In genomic region chr2:10285191-10285577, GRCh38 we compare ENCODE assay signal across 10 cellular contexts. TPM values are rescaled to one million over a fixed set of nuclear protein-coding genes. Genes with fewer than 3 reads are reported as not detected.
DNase-seq lines count a peak whose midpoint lies in the region; ATAC-seq and TF ChIP-seq lines count a peak whose summit lies in the region.
"Had no signal": no experiment of that assay in that cellular context is flagged by ENCODE, and none has a peak within 500 bp of the region (broad histone marks: within the 10 kb centered on the region; RNA-seq: fewer than 3 reads in every experiment).

No MANE protein-coding gene starts in this region.

- no peaks in the 10 kb centered on the region for H3K9me3 Mint-ChIP-seq in activated T-helper 1 cell treated with anti-CD3 and anti-CD28 coated beads, Interleukin-12 subunit alpha, Interleukin-12 subunit beta, Interleukin-2, Interleukin-4 antibody, amounts not matched to agents 30 ng/mL and 10 ng/mL and 1 ng/mL, durations not matched to agents 14 hours and 24 hours and 36 hours

- no peaks in the 10 kb centered on the region for H3K36me3 Mint-ChIP-seq in activated T-helper 1 cell treated with anti-CD3 and anti-CD28 coated beads, Interleukin-12 subunit alpha, Interleukin-12 subunit beta, Interleukin-2, Interleukin-4 antibody, amounts not matched to agents 30 ng/mL and 10 ng/mL and 1 ng/mL, durations not matched to agents 14 hours and 24 hours and 36 hours (ENCODE audit: low read depth)

- H3K9ac ChIP-seq in BLaER1 treated with 17β-estradiol and CSF1 and Interleukin-3, amounts not matched to agents 10 nM and 100 nM: peak overlapping the region in 7 of 11 experiments; percentile 4 to 61 (median 32); a peak in 7 of 22 replicates
- H3K9ac ChIP-seq in HUES64 (ENCODE audit: low read depth, low read length): 0 out of 2 replicates have a peak overlapping the region, but pooled peaks have one; percentile 36

- peaks cover 53 to 91% (median 63%) of the 10 kb centered on the region in 10 experiments for H3K4me1 ChIP-seq in BLaER1 treated with 17β-estradiol and CSF1 and Interleukin-3, amounts not matched to agents 10 nM and 100 nM
- H3K4me1 ChIP-seq in HUES64 (ENCODE audit: insufficient read depth, low read length): peaks cover 11% of the 10 kb centered on the region; the same call in 1 of the 2 replicates
- peaks cover 13% of the 10 kb centered on the region for H3K4me1 ChIP-seq in psoas muscle

- peak overlapping the region; percentile 76 to 95 (median 91) for H3K4me2 ChIP-seq in BLaER1 treated with 17β-estradiol and CSF1 and Interleukin-3, amounts not matched to agents 10 nM and 100 nM

- ATAC-seq in psoas muscle: peak in 1 of 4 donors; percentile 39

- TF ChIP-seq CTCF in dorsolateral prefrontal cortex (IDR thresholded peaks at IDR 0.05 in 54 of 56, conservative IDR thresholded peaks at IDR 0.05 in 2 of 56; ENCODE audit: low read depth in 1 of 56, partially characterized antibody in 56 of 56) (no peak), psoas muscle (IDR thresholded peaks at IDR 0.05) (no peak)

- intact Hi-C loops in dorsolateral prefrontal cortex (cut with DNase I) (loop anchor here (1.0 to 5.0 kb wide), 5 partner anchors 18 to 162 kb away; partner anchors contain the start of genes HPCAL1 (in 1 of the 2) and ODC1 (in 1 of the 2)), psoas muscle (cut with DNase I) (no loop called here)
- intact Hi-C loops in activated T-helper 1 cell treated with anti-CD3 and anti-CD28 coated beads, Interleukin-12 subunit alpha, Interleukin-12 subunit beta, Interleukin-2, Interleukin-4 antibody, amounts not matched to agents 30 ng/mL and 10 ng/mL and 1 ng/mL, durations not matched to agents 14 hours and 24 hours and 36 hours (cut with micrococcal nuclease): no loop called here

- H3K27ac Mint-ChIP-seq in activated T-helper 1 cell treated with anti-CD3 and anti-CD28 coated beads, Interleukin-12 subunit alpha, Interleukin-12 subunit beta, Interleukin-2, Interleukin-4 antibody, amounts not matched to agents 30 ng/mL and 10 ng/mL and 1 ng/mL, durations not matched to agents 14 hours and 24 hours and 36 hours: no peak overlapping the region

- WGBS in HUES64: 70% methylated on average over 5 of the region's 5 CpGs
- 55 to 67% (median 57%) methylated on average over 5 of the region's 5 CpGs for WGBS in psoas muscle, 3 donors

- no peak for DNase-seq in dorsolateral prefrontal cortex
- no peak for DNase-seq in psoas muscle
- DNase-seq in stimulated activated CD4-positive, alpha-beta T cell treated with anti-CD3 and anti-CD28 coated beads, Interleukin-12 subunit alpha, Interleukin-12 subunit beta, amount 100 ng/mL, for 4 hours: no peak
- DNase-seq in activated CD4-positive, CD25-positive, alpha-beta regulatory T cell treated with anti-CD3 and anti-CD28 coated beads, Interleukin-2, amount 50 U/mL, for 72 hours: no peak
- DNase-seq in RKO (ENCODE audit: low spot score): no peak
- DNase-seq in activated T-helper 1 cell treated with anti-CD3 and anti-CD28 coated beads, Interleukin-12 subunit alpha, Interleukin-12 subunit beta, Interleukin-2, Interleukin-4 antibody, amounts not matched to agents 30 ng/mL and 10 ng/mL and 1 ng/mL, durations not matched to agents 14 hours and 24 hours and 36 hours (ENCODE audit: low spot score): no peak
- DNase-seq: activated CD4-positive, alpha-beta T cell treated with anti-CD3 and anti-CD28 coated beads for 4 hours; NCI-H1105 treated with DMSO at 0.1 percent for 48 hours had no signal

- no peaks in the 10 kb centered on the region for H3K27me3 ChIP-seq in BLaER1 treated with 17β-estradiol and CSF1 and Interleukin-3, amounts not matched to agents 10 nM and 100 nM
- H3K27me3 ChIP-seq in HUES64 (ENCODE audit: insufficient read depth, low read length) (no peaks in the 10 kb centered on the region), dorsolateral prefrontal cortex (no peaks in the 10 kb centered on the region), psoas muscle (ENCODE audit: insufficient read depth in 3 of 3, low read length in 2 of 3) (no peaks in the 10 kb centered on the region)

- H3K36me3 ChIP-seq in BLaER1 treated with 17β-estradiol and CSF1 and Interleukin-3, amounts not matched to agents 10 nM and 100 nM: no peaks in the 10 kb centered on the region
- H3K36me3 ChIP-seq in HUES64 (ENCODE audit: insufficient read depth, low read length): no peaks in the 10 kb centered on the region
- no peaks in the 10 kb centered on the region for H3K36me3 ChIP-seq in psoas muscle (ENCODE audit: insufficient read depth in 1 of 2, low read depth in 1 of 2)

- no peak overlapping the region for H3K4me3 Mint-ChIP-seq in activated T-helper 1 cell treated with anti-CD3 and anti-CD28 coated beads, Interleukin-12 subunit alpha, Interleukin-12 subunit beta, Interleukin-2, Interleukin-4 antibody, amounts not matched to agents 30 ng/mL and 10 ng/mL and 1 ng/mL, durations not matched to agents 14 hours and 24 hours and 36 hours

- peak overlapping the region in 10 of 11 experiments; percentile 33 to 73 (median 58); a peak in 15 of 22 replicates for H3K27ac ChIP-seq in BLaER1 treated with 17β-estradiol and CSF1 and Interleukin-3, amounts not matched to agents 10 nM and 100 nM
- H3K27ac ChIP-seq in HUES64 (ENCODE audit: low read depth, low read length) (no peak overlapping the region), dorsolateral prefrontal cortex (peak overlapping the region; percentile 34 to 96 (median 86)), psoas muscle (peak overlapping the region; percentile 27)

- peaks cover 0 to 4% (median 0%) of the 10 kb centered on the region in 11 experiments; a peak in 1 of 22 replicates for H4K20me1 ChIP-seq in BLaER1 treated with 17β-estradiol and CSF1 and Interleukin-3, amounts not matched to agents 10 nM and 100 nM

- peaks cover 7% of the 10 kb centered on the region for H3K4me1 Mint-ChIP-seq in activated T-helper 1 cell treated with anti-CD3 and anti-CD28 coated beads, Interleukin-12 subunit alpha, Interleukin-12 subunit beta, Interleukin-2, Interleukin-4 antibody, amounts not matched to agents 30 ng/mL and 10 ng/mL and 1 ng/mL, durations not matched to agents 14 hours and 24 hours and 36 hours (ENCODE audit: low read depth)

- H3K4me3 ChIP-seq in BLaER1 treated with 17β-estradiol and CSF1 and Interleukin-3, amounts not matched to agents 10 nM and 100 nM: peak overlapping the region in 1 of 10 experiments; percentile 2; a peak in 1 of 20 replicates
- H3K4me3 ChIP-seq in HUES64 (ENCODE audit: low read length): no peak overlapping the region
- peak overlapping the region in 3 of 59 donors; percentile 5 to 16 (median 15) for H3K4me3 ChIP-seq in dorsolateral prefrontal cortex
- H3K4me3 ChIP-seq in psoas muscle: no peak overlapping the region

- no peaks in the 10 kb centered on the region for H3K9me3 ChIP-seq in BLaER1 treated with 17β-estradiol and CSF1 and Interleukin-3, amounts not matched to agents 10 nM and 100 nM (replicated peaks in 1 of 11)
- H3K9me3 ChIP-seq in HUES64 (ENCODE audit: insufficient read depth, low read depth, low read length) (no peaks in the 10 kb centered on the region), psoas muscle (no peaks in the 10 kb centered on the region)

- peaks cover 8% of the 10 kb centered on the region for H3K27me3 Mint-ChIP-seq in activated T-helper 1 cell treated with anti-CD3 and anti-CD28 coated beads, Interleukin-12 subunit alpha, Interleukin-12 subunit beta, Interleukin-2, Interleukin-4 antibody, amounts not matched to agents 30 ng/mL and 10 ng/mL and 1 ng/mL, durations not matched to agents 14 hours and 24 hours and 36 hours (ENCODE audit: insufficient read depth)

RNA-seq across cellular contexts. Expression of gene HPCAL1, which starts 17.5 kb away (rescaled TPM):
- polyA plus RNA-seq in HUES64 (2013, experiment 1 of 2): 5.9 TPM
- 7.5 TPM for polyA plus RNA-seq in HUES64 (2013, experiment 2 of 2)
- total RNA-seq in dorsolateral prefrontal cortex (100 to 1,000 TPM in 98 of 120 experiments, 10 to 100 TPM in 22; 40.1 to 252 (median 129) TPM), psoas muscle (100 to 1,000 TPM in 1 of 4 donors, 10 to 100 TPM in 3; 16.1 to 101 (median 25.9) TPM)
- polyA plus RNA-seq in psoas muscle: 100 to 1,000 TPM in 1 of 3 donors, 10 to 100 TPM in 2; 20.0 to 182 (median 42.9) TPM
- total RNA-seq in activated T-helper 1 cell treated with anti-CD3 and anti-CD28 coated beads, Interleukin-12 subunit alpha, Interleukin-12 subunit beta, Interleukin-2, Interleukin-4 antibody, amounts not matched to agents 30 ng/mL and 10 ng/mL and 1 ng/mL, durations not matched to agents 14 hours and 24 hours and 36 hours: 59.6 and 62.4 TPM in 2 replicates

Comparison
In these comparisons a context has a peak if more than half of its experiments do, and no peak if none do; other contexts are left out.
1. intact Hi-C loops: an anchor here in dorsolateral prefrontal cortex (1.0 to 5.0 kb wide); none called in psoas muscle and activated T-helper 1 cell treated with anti-CD3 and anti-CD28 coated beads, Interleukin-12 subunit alpha, Interleukin-12 subunit beta, Interleukin-2, Interleukin-4 antibody, amounts not matched to agents 30 ng/mL and 10 ng/mL and 1 ng/mL, durations not matched to agents 14 hours and 24 hours and 36 hours.